8 cellular contexts compared by ENCODE assay signal in genomic region chr19:39389621-39390414, GRCh38. TPM values are rescaled to one million over a fixed set of nuclear protein-coding genes. Genes with fewer than 3 reads are reported as not detected.
DNase-seq lines count a peak whose midpoint lies in the region; ATAC-seq, FAIRE-seq and TF ChIP-seq lines count a peak whose summit lies in the region.

No MANE protein-coding gene starts in this region.

- no peak overlapping the region for H2BK120ac ChIP-seq in mesendoderm (ENCODE audit: low read depth, low read length)

- H3K36me3 Mint-ChIP-seq in stimulated activated naive CD8-positive, alpha-beta T cell treated with anti-CD3 and anti-CD28 coated beads, Interleukin-15, Interleukin-2, amounts not matched to agents 100 ng/mL and 50 ng/mL, for 24 hours (ENCODE audit: low read depth), result peaks cover 48% of the 10 kb centered on the region

- DNase-seq in stimulated activated naive CD8-positive, alpha-beta T cell treated with anti-CD3 and anti-CD28 coated beads, Interleukin-15, Interleukin-2, amounts not matched to agents 100 U/mL and 50 U/mL, for 24 hours, result no peak
- DNase-seq in body of pancreas (no peak), mesendoderm (no peak), vagina (ENCODE audit: extremely low spot score in 2 of 2) (no peak), left colon (no peak), GM12891 (ENCODE audit: insufficient read length, low spot score) (no peak)

- no peak overlapping the region for H3K18ac ChIP-seq in mesendoderm (ENCODE audit: low read length)

- TF ChIP-seq CTCF in body of pancreas (IDR thresholded peaks at IDR 0.05) (no peak), vagina (IDR thresholded peaks at IDR 0.05) (no peak)

- no peaks in the 10 kb centered on the region for H3K27me3 Mint-ChIP-seq in stimulated activated naive CD8-positive, alpha-beta T cell treated with anti-CD3 and anti-CD28 coated beads, Interleukin-15, Interleukin-2, amounts not matched to agents 100 ng/mL and 50 ng/mL, for 24 hours

- H3K56ac ChIP-seq in mesendoderm (ENCODE audit: low read length), result peak overlapping the region; percentile 90

- no peak overlapping the region for H3K23ac ChIP-seq in mesendoderm (ENCODE audit: low read length)

- intact Hi-C loops in body of pancreas (cut with DNase I), result no loop called here
- intact Hi-C loops in vagina (cut with DNase I), result loop anchor here (10.0 kb wide), 1 partner anchor 145 kb away; the partner anchor contains the start of gene EID2B
- intact Hi-C loops in left colon (cut with DNase I, micrococcal nuclease), result no loop called here

- no peaks in the 10 kb centered on the region for H3K9me3 ChIP-seq in body of pancreas
- H3K9me3 ChIP-seq in vagina, result no peaks in the 10 kb centered on the region

- H2AK5ac ChIP-seq in mesendoderm (ENCODE audit: low read length), result no peak overlapping the region

- no peak overlapping the region for H2BK15ac ChIP-seq in mesendoderm (replicated peaks; ENCODE audit: low read depth)

- H3K4me1 Mint-ChIP-seq in stimulated activated naive CD8-positive, alpha-beta T cell treated with anti-CD3 and anti-CD28 coated beads, Interleukin-15, Interleukin-2, amounts not matched to agents 100 ng/mL and 50 ng/mL, for 24 hours (ENCODE audit: low read depth), result peaks cover 47% of the 10 kb centered on the region

- H3K36me3 ChIP-seq in body of pancreas (replicated peaks in 1 of 2; ENCODE audit: insufficient read depth in 1 of 2, low read depth in 2 of 2) (peaks cover 0 to 7% of the 10 kb centered on the region in 2 donors), mesendoderm (ENCODE audit: control insufficient read depth, insufficient read depth, low read length) (peaks cover 1% of the 10 kb centered on the region), vagina (peaks cover 0 to 52% of the 10 kb centered on the region in 2 donors)

- no peak overlapping the region for H2BK5ac ChIP-seq in mesendoderm (ENCODE audit: low read length)

- H3K9ac ChIP-seq in mesendoderm (ENCODE audit: low read length), result peak overlapping the region; percentile 81

- H3K4me1 ChIP-seq in body of pancreas, result peaks cover 28% of the 10 kb centered on the region
- peaks cover 2% of the 10 kb centered on the region for H3K4me1 ChIP-seq in mesendoderm (ENCODE audit: control insufficient read depth, low read depth, low read length)
- peaks cover 33% of the 10 kb centered on the region for H3K4me1 ChIP-seq in vagina

- no peak for FAIRE-seq in GM12891 (lab: Jason Lieb, UNC)

- TF ChIP-seq POLR2A in body of pancreas (IDR thresholded peaks at IDR 0.05) (no peak), vagina (IDR thresholded peaks at IDR 0.05) (no peak), GM12891 (IDR thresholded peaks at IDR 0.05; ENCODE audit: low read depth, low read length) (no peak)

- H3K9me3 Mint-ChIP-seq in stimulated activated naive CD8-positive, alpha-beta T cell treated with anti-CD3 and anti-CD28 coated beads, Interleukin-15, Interleukin-2, amounts not matched to agents 100 ng/mL and 50 ng/mL, for 24 hours, result no peaks in the 10 kb centered on the region

- H4K8ac ChIP-seq in mesendoderm (ENCODE audit: low read depth, low read length), result no peak overlapping the region

- H3K27me3 ChIP-seq in body of pancreas, result no peaks in the 10 kb centered on the region
- H3K27me3 ChIP-seq in mesendoderm (ENCODE audit: insufficient read depth, low read length, poor library complexity), result no peaks in the 10 kb centered on the region
- H3K27me3 ChIP-seq in vagina, result no peaks in the 10 kb centered on the region

- peak overlapping the region; percentile 75 for H3K4me2 ChIP-seq in mesendoderm (ENCODE audit: low read length)

- H3K4me3 ChIP-seq in body of pancreas (peak overlapping the region in 1 of 2 donors; percentile 52), mesendoderm (ENCODE audit: low read length) (peak overlapping the region; percentile 80), vagina (peak overlapping the region; percentile 93 to 99)

- H4K5ac ChIP-seq in mesendoderm (ENCODE audit: low read length), result peak overlapping the region; percentile 38

- ATAC-seq in stimulated activated naive CD8-positive, alpha-beta T cell treated with anti-CD3 and anti-CD28 coated beads, Interleukin-15, Interleukin-2, amounts not matched to agents 100 U/mL and 50 U/mL, for 24 hours, result no peak
- ATAC-seq in body of pancreas (no peak), HG02973 (IDR thresholded peaks at IDR 0.05; ENCODE audit: unreplicated experiment) (no peak), left colon (no peak)

- H3K79me1 ChIP-seq in mesendoderm (ENCODE audit: low read length), result peaks cover 13% of the 10 kb centered on the region

- WGBS in body of pancreas, 2 donors, result 40 to 51% methylated on average over 7 to 13 of the region's 13 CpGs
- WGBS in mesendoderm (ENCODE audit: extremely low coverage, insufficient coverage, low lambda C conversion rate), result no CpG with 5 or more reads among the region's 13 CpGs

- H3K4ac ChIP-seq in mesendoderm (ENCODE audit: low read depth, low read length), result no peak overlapping the region

- H3K27ac Mint-ChIP-seq in stimulated activated naive CD8-positive, alpha-beta T cell treated with anti-CD3 and anti-CD28 coated beads, Interleukin-15, Interleukin-2, amounts not matched to agents 100 ng/mL and 50 ng/mL, for 24 hours, result peak overlapping the region; percentile 97

- H3K79me2 ChIP-seq in mesendoderm (ENCODE audit: control insufficient read depth, insufficient read depth, low read length), result peaks cover 9% of the 10 kb centered on the region

- H3K4me3 Mint-ChIP-seq in stimulated activated naive CD8-positive, alpha-beta T cell treated with anti-CD3 and anti-CD28 coated beads, Interleukin-15, Interleukin-2, amounts not matched to agents 100 ng/mL and 50 ng/mL, for 24 hours, result peak overlapping the region; percentile 95

- peak overlapping the region; percentile 19 to 98 (median 91) for H3K27ac ChIP-seq in body of pancreas
- H3K27ac ChIP-seq in mesendoderm (ENCODE audit: low read depth, low read length), result no peak overlapping the region
- H3K27ac ChIP-seq in vagina, result peak overlapping the region; percentile 99

TF ChIP-seq in GM12891, 5 proteins besides CTCF, POLR2A, EP300 and RAD21:
- TF ChIP-seq POLR2AphosphoS5 (IDR thresholded peaks at IDR 0.05; ENCODE audit: low read depth, low read length), result no peak
- no peak for TF ChIP-seq SPI1 (IDR thresholded peaks at IDR 0.05; ENCODE audit: low read depth, low read length)
- no peak for TF ChIP-seq POU2F2 (IDR thresholded peaks at IDR 0.05; ENCODE audit: low read depth, low read length)
- no peak for TF ChIP-seq TAF1 (IDR thresholded peaks at IDR 0.05; ENCODE audit: low read depth, low read length)
- no peak for TF ChIP-seq PAX5 (IDR thresholded peaks at IDR 0.05; ENCODE audit: insufficient read depth, low read length, severe bottlenecking)

RNA-seq across cellular contexts. Expression of gene PAF1, which starts 1.1 kb away (rescaled TPM):
- total RNA-seq in body of pancreas (10 to 100 TPM; 16.9 to 49.8 TPM), vagina (70.2 TPM), left colon (10 to 100 TPM; 30.5 to 31.2 TPM)
- 36.9 TPM for polyA plus RNA-seq in mesendoderm (2013, experiment 1 of 2)
- 36.2 TPM for polyA plus RNA-seq in mesendoderm (2013, experiment 2 of 2)
- 30.3 TPM for polyA plus RNA-seq in GM12891 (2012; ENCODE audit: low read depth, missing spikeins)

RNA-seq across cellular contexts. Expression of gene MED29, which starts 1.4 kb away (rescaled TPM):
- total RNA-seq in body of pancreas (10 to 100 TPM; 23.1 to 40.9 TPM), vagina (37.8 TPM), left colon (10 to 100 TPM; 30.4 to 32.4 TPM)
- 29.0 TPM for polyA plus RNA-seq in mesendoderm (2013, experiment 1 of 2)
- 27.7 TPM for polyA plus RNA-seq in mesendoderm (2013, experiment 2 of 2)
- polyA plus RNA-seq in GM12891 (2012; ENCODE audit: low read depth, missing spikeins), result 13.1 TPM

RNA-seq across cellular contexts. Expression of gene ZFP36, which starts 16.8 kb away (rescaled TPM):
- total RNA-seq in body of pancreas, result 100 to 1,000 TPM in 1 of 2 donors, 10 to 100 TPM in 1; 55.8 to 108 TPM
- polyA plus RNA-seq in mesendoderm (2013, experiment 1 of 2), result 13.9 TPM
- 13.7 TPM for polyA plus RNA-seq in mesendoderm (2013, experiment 2 of 2)
- 631 TPM for total RNA-seq in vagina
- 100 to 1,000 TPM; 152 to 391 TPM for total RNA-seq in left colon
- polyA plus RNA-seq in GM12891 (2012; ENCODE audit: low read depth, missing spikeins), result 24.7 TPM

RNA-seq across cellular contexts. Expression of gene PLEKHG2, which starts 22.7 kb away (rescaled TPM):
- total RNA-seq in body of pancreas (10 to 100 TPM in 1 of 2 donors, 1 to 10 TPM in 1; 6.7 to 13.2 TPM), vagina (18.9 TPM), left colon (1 to 10 TPM; 6.2 to 9.3 TPM)
- polyA plus RNA-seq in mesendoderm (2013, experiment 1 of 2), result 52.8 TPM
- polyA plus RNA-seq in mesendoderm (2013, experiment 2 of 2), result 49.8 TPM
- 35.3 TPM for polyA plus RNA-seq in GM12891 (2012; ENCODE audit: low read depth, missing spikeins)

RNA-seq across cellular contexts. Expression of gene RPS16, which starts 45.9 kb away (rescaled TPM):
- total RNA-seq in body of pancreas (1,000 to 10,000 TPM in 1 of 2 donors, 100 to 1,000 TPM in 1; 573 to 1,475 TPM), vagina (3,724 TPM), left colon (1,000 to 10,000 TPM; 1,556 to 1,578 TPM)
- polyA plus RNA-seq in mesendoderm (2013, experiment 1 of 2), result 4,239 TPM
- polyA plus RNA-seq in mesendoderm (2013, experiment 2 of 2), result 4,455 TPM
- polyA plus RNA-seq in GM12891 (2012; ENCODE audit: low read depth, missing spikeins), result 5,893 TPM
